Comparison of ENCODE assay signal across 11 cellular contexts in genomic region chr1:93662481-93663190, GRCh38. TPM values are rescaled to one million over a fixed set of nuclear protein-coding genes. Genes with fewer than 3 reads are reported as not detected.
DNase-seq lines count a peak whose midpoint lies in the region; ATAC-seq, FAIRE-seq and TF ChIP-seq lines count a peak whose summit lies in the region.
"Had no signal": no experiment of that assay in that cellular context is flagged by ENCODE, and none has a peak within 500 bp of the region (broad histone marks: within the 10 kb centered on the region; RNA-seq: fewer than 3 reads in every experiment).

No MANE protein-coding gene starts in this region.

- no peak for FAIRE-seq in keratinocyte (lab: Jason Lieb, UNC)

- peaks cover 52% of the 10 kb centered on the region for H3K36me3 Mint-ChIP-seq in HFFc6 (ENCODE audit: low read depth)

- intact Hi-C loops in ascending aorta (cut with DNase I) = no loop called here

- H3K79me2 ChIP-seq in keratinocyte (ENCODE audit: control insufficient read depth, insufficient read depth, low read length) = peaks cover 92% of the 10 kb centered on the region

- H3K9me3 ChIP-seq in ascending aorta = no peaks in the 10 kb centered on the region
- no peaks in the 10 kb centered on the region for H3K9me3 ChIP-seq in keratinocyte (ENCODE audit: control insufficient read depth, low read depth, low read length)
- no peaks in the 10 kb centered on the region for H3K9me3 ChIP-seq in subcutaneous abdominal adipose tissue (ENCODE audit: control insufficient read depth in 5 of 5, low read length in 5 of 5)

- DNase-seq in HFFc6 (peak; percentile 48), ascending aorta (ENCODE audit: low spot score in 2 of 2) (no peak), keratinocyte (ENCODE audit: low read depth, low spot score) (no peak)
- DNase-seq in stimulated activated CD4-positive, alpha-beta T cell treated with anti-CD3 and anti-CD28 coated beads, Interleukin-1b, Interleukin-23, amount 100 ng/mL, for 48 hours = no peak
- DNase-seq in activated effector memory CD4-positive, alpha-beta T cell treated with Interleukin-2 at 50 U/mL for 16 hours = no peak
- DNase-seq: cortex of kidney, NCI-H2107 had no signal

- ATAC-seq in GM18867 (IDR thresholded peaks at IDR 0.05; ENCODE audit: unreplicated experiment) (no peak), GM21367 (IDR thresholded peaks at IDR 0.05; ENCODE audit: unreplicated experiment) (no peak)

- peak overlapping the region; percentile 61 for H3K4me2 ChIP-seq in keratinocyte (ENCODE audit: control insufficient read depth, extremely low read depth, insufficient read depth, low read depth, low read length)

- H3K36me3 ChIP-seq in ascending aorta = peaks cover 0 to 4% of the 10 kb centered on the region in 2 donors
- peaks cover 25 to 51% of the 10 kb centered on the region in 2 experiments for H3K36me3 ChIP-seq in keratinocyte (ENCODE audit: control insufficient read depth in 2 of 2, extremely low read depth in 1 of 2, insufficient read depth in 2 of 2, low read length in 2 of 2)
- H3K36me3 ChIP-seq in subcutaneous abdominal adipose tissue (ENCODE audit: control insufficient read depth in 5 of 5, insufficient read depth in 5 of 5, low read length in 5 of 5) = peaks cover 0 to 16% (median 10%) of the 10 kb centered on the region in 5 donors

- peaks cover 4% of the 10 kb centered on the region for H3K27me3 Mint-ChIP-seq in HFFc6 (ENCODE audit: insufficient read depth)
- H3K27me3 Mint-ChIP-seq: stimulated activated naive CD8-positive, alpha-beta T cell treated with anti-CD3 and anti-CD28 coated beads, Interleukin-15, Interleukin-2, amounts not matched to agents 100 ng/mL and 50 ng/mL, for 24 hours had no signal

- peaks cover 86% of the 10 kb centered on the region for H3K4me1 Mint-ChIP-seq in HFFc6 (ENCODE audit: low read depth)

- no peak overlapping the region for H3K9ac ChIP-seq in keratinocyte (ENCODE audit: control insufficient read depth, extremely low read depth, insufficient read depth, low read length)
- no peak overlapping the region for H3K9ac ChIP-seq in subcutaneous abdominal adipose tissue (ENCODE audit: low read length in 5 of 5)

- peaks cover 7 to 37% of the 10 kb centered on the region in 2 donors for H3K4me1 ChIP-seq in ascending aorta
- H3K4me1 ChIP-seq in keratinocyte (ENCODE audit: control insufficient read depth, extremely low read depth, insufficient read depth, low read length) = peaks cover 58% of the 10 kb centered on the region
- peaks cover 9 to 59% (median 53%) of the 10 kb centered on the region in 5 donors for H3K4me1 ChIP-seq in subcutaneous abdominal adipose tissue (ENCODE audit: control insufficient read depth in 5 of 5, insufficient read depth in 5 of 5, low read length in 5 of 5)

- peaks cover 3% of the 10 kb centered on the region; the same call in 1 of the 2 replicates for H3K9me3 Mint-ChIP-seq in HFFc6
- H3K9me3 Mint-ChIP-seq: stimulated activated naive CD8-positive, alpha-beta T cell treated with anti-CD3 and anti-CD28 coated beads, Interleukin-15, Interleukin-2, amounts not matched to agents 100 ng/mL and 50 ng/mL, for 24 hours had no signal

- peaks cover 37% of the 10 kb centered on the region for H4K20me1 ChIP-seq in keratinocyte (ENCODE audit: control insufficient read depth, extremely low read depth, insufficient read depth, low read length)

- H3K4me3 ChIP-seq in ascending aorta = peak overlapping the region in 1 of 2 donors; percentile 34
- peak overlapping the region in 1 of 3 experiments; percentile 34 for H3K4me3 ChIP-seq in keratinocyte (ENCODE audit: control insufficient read depth in 2 of 3, extremely low read depth in 1 of 3, insufficient read depth in 2 of 3, low read depth in 1 of 3, low read length in 3 of 3)
- no peak overlapping the region for H3K4me3 ChIP-seq in subcutaneous abdominal adipose tissue (ENCODE audit: low read depth in 1 of 5, low read length in 5 of 5)

- H2AFZ ChIP-seq in keratinocyte (ENCODE audit: control insufficient read depth, low read length) = no peak overlapping the region

- H3K27me3 ChIP-seq in ascending aorta = no peaks in the 10 kb centered on the region
- no peaks in the 10 kb centered on the region for H3K27me3 ChIP-seq in keratinocyte (ENCODE audit: control insufficient read depth, extremely low read depth, insufficient read depth, low read length)
- no peaks in the 10 kb centered on the region for H3K27me3 ChIP-seq in subcutaneous abdominal adipose tissue (ENCODE audit: control insufficient read depth in 5 of 5, insufficient read depth in 4 of 5, low read length in 5 of 5)

- dilution Hi-C loops in keratinocyte (cut with MboI; ENCODE audit: extremely low pct_ligation_motif_present, low sequenced_read_pairs) = no loop called here

- peak overlapping the region; percentile 72 for H3K4me3 Mint-ChIP-seq in HFFc6
- H3K4me3 Mint-ChIP-seq: stimulated activated naive CD8-positive, alpha-beta T cell treated with anti-CD3 and anti-CD28 coated beads, Interleukin-15, Interleukin-2, amounts not matched to agents 100 ng/mL and 50 ng/mL, for 24 hours had no signal

- TF ChIP-seq CTCF in HFFc6 (IDR thresholded peaks at IDR 0.05) (no peak), ascending aorta (IDR thresholded peaks at IDR 0.05) (no peak), keratinocyte (optimal IDR thresholded peaks at IDR 0.05 in 1 of 3, IDR thresholded peaks at IDR 0.05 in 1 of 3, conservative IDR thresholded peaks at IDR 0.05 in 1 of 3; ENCODE audit: extremely low read depth in 1 of 3, insufficient read depth in 2 of 3, low read length in 3 of 3) (no peak)

- peak overlapping the region; percentile 88 for H3K27ac Mint-ChIP-seq in HFFc6
- H3K27ac Mint-ChIP-seq: stimulated activated naive CD8-positive, alpha-beta T cell treated with anti-CD3 and anti-CD28 coated beads, Interleukin-15, Interleukin-2, amounts not matched to agents 100 ng/mL and 50 ng/mL, for 24 hours had no signal

- H3K27ac ChIP-seq in ascending aorta (peak overlapping the region; percentile 30 to 53), keratinocyte (ENCODE audit: control insufficient read depth, insufficient read depth, low read length) (peak overlapping the region; percentile 90), subcutaneous abdominal adipose tissue (ENCODE audit: low read depth, low read length) (peak overlapping the region; percentile 74)

- H3K9me1 ChIP-seq in keratinocyte (ENCODE audit: control insufficient read depth, extremely low read depth, insufficient read depth, low read length) = peaks cover 4% of the 10 kb centered on the region

RNA-seq across cellular contexts. Expression of gene BCAR3, which starts 19.0 kb away (rescaled TPM):
- total RNA-seq in HFFc6 (2021; fragmentation: NEBNext Ultra II Directional; extraction: Animal tissue kit (Norgen Biotek cat#: 25700)) = 10 to 100 TPM; 24.4 to 55.1 (median 26.2) TPM
- 41.0 TPM for total RNA-seq in ascending aorta
- 51.2 to 95.4 TPM (median 77.2 TPM) in 3 replicates for polyA plus RNA-seq in keratinocyte
- polyA plus RNA-seq in keratinocyte (2011; ENCODE audit: low read depth) = 38.7 TPM
- 67.5 and 68.4 TPM in 2 replicates for polyA plus RNA-seq in keratinocyte (2011; cell fraction: cytosol; rRNA removed)
- 113 and 127 TPM in 2 replicates for polyA plus RNA-seq in keratinocyte (2011; cell fraction: nucleus; rRNA removed)
- polyA plus RNA-seq in keratinocyte (2012; ENCODE audit: low replicate concordance) = 50.7 and 81.5 TPM in 2 replicates
- polyA minus RNA-seq in keratinocyte = 46.0 to 84.4 TPM (median 64.1 TPM) in 3 replicates
- 90.7 TPM for polyA minus RNA-seq in keratinocyte (2011; cell fraction: cytosol; rRNA and poly(A)+ RNA removed)
- 83.5 and 121 TPM in 2 replicates for polyA minus RNA-seq in keratinocyte (2011; cell fraction: nucleus; rRNA and poly(A)+ RNA removed)
